9 cellular contexts compared by ENCODE assay signal in the genomic region with DNA sequence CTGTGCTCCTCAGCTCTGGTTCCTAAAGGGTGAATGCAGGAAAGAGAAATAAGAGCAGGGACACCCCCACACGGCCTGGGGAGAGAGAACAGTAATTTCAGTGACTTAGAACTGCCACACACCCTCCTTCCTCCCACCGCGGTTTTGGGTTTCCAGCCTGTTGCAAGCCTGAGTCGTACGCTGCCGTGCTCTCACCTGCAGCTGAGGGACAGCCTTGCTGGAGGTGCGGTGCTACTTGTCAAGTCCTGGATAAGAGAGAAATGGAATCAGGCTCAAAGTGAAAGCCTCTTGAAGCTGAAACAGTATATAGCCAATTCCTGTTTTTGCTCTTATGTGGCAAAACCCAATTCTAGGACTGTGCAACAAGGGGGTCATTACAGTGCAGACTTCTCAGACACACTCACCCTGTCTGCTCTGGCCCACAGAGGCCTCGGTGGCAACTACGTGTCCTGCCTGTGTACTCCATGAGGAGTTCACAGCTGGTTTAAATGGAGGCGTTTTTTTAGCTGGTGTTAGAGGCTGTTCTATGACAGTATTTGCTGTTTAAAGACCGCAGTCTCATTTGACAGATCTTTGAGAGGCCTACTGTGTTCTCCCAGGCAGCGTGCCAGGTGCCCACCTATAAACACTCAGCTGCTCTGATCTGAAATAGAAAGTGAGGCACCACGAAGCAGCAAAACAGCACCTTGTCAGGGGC. TPM values are rescaled to one million over a fixed set of nuclear protein-coding genes. Genes with fewer than 3 reads are reported as not detected.
DNase-seq lines count a peak whose midpoint lies in the region; ATAC-seq and TF ChIP-seq lines count a peak whose summit lies in the region.
"Had no signal": no experiment of that assay in that cellular context is flagged by ENCODE, and none has a peak within 500 bp of the region (broad histone marks: within the 10 kb centered on the region; RNA-seq: fewer than 3 reads in every experiment).

No MANE protein-coding gene starts in this region.

- H3K27me3 Mint-ChIP-seq in activated CD8-positive, alpha-beta memory T cell treated with anti-CD3 and anti-CD28 coated beads, Interleukin-2, amount 10 ng/mL, durations not matched to agents 7 days and 5 days: no peaks in the 10 kb centered on the region
- H3K27me3 Mint-ChIP-seq: brain had no signal

- TF ChIP-seq CTCF in fibroblast of mammary gland (conservative IDR thresholded peaks at IDR 0.05; ENCODE audit: control insufficient read depth, insufficient read depth, low read depth, low read length): no peak

- H3K4me3 ChIP-seq in fibroblast of mammary gland (ENCODE audit: control insufficient read depth, low read depth, low read length): no peak overlapping the region

- peak overlapping the region; percentile 46 for H3K4me3 Mint-ChIP-seq in activated CD8-positive, alpha-beta memory T cell treated with anti-CD3 and anti-CD28 coated beads, Interleukin-2, amount 10 ng/mL, durations not matched to agents 7 days and 5 days
- H3K4me3 Mint-ChIP-seq: brain had no signal

- CTCF ChIA-PET in activated CD8-positive, alpha-beta memory T cell treated with anti-CD3 and anti-CD28 coated beads, Interleukin-2, amount 10 ng/mL, durations not matched to agents 7 days and 5 days (lab: Charles Lee): interaction anchor here (0.9 to 7.1 kb wide), 25 partner anchors 8 to 161 kb away, joined by 3 to 60 read pairs (median 6); partner anchors contain the start of gene TBC1D2B

- no peaks in the 10 kb centered on the region for H3K9me3 Mint-ChIP-seq in activated CD8-positive, alpha-beta memory T cell treated with anti-CD3 and anti-CD28 coated beads, Interleukin-2, amount 10 ng/mL, durations not matched to agents 7 days and 5 days (ENCODE audit: low read depth)
- H3K9me3 Mint-ChIP-seq: brain had no signal

- ATAC-seq in activated CD8-positive, alpha-beta memory T cell treated with anti-CD3 and anti-CD28 coated beads, Interleukin-2, amount 10 ng/mL, durations not matched to agents 7 days and 5 days: peak; percentile 80
- ATAC-seq in HG03442 (IDR thresholded peaks at IDR 0.05; ENCODE audit: unreplicated experiment): no peak

- peak; percentile 45 for DNase-seq in NCI-H2171 treated with DMSO at 0.1 percent for 48 hours (lab: John Stamatoyannopoulos, UW)
- no peak for DNase-seq in NCI-H2171 (lab: John Stamatoyannopoulos, UW)
- DNase-seq in KG1 (lab: John Stamatoyannopoulos, UW): peak; percentile 54
- peak; percentile 95 for DNase-seq in activated CD8-positive, alpha-beta memory T cell treated with anti-CD3 and anti-CD28 coated beads, Interleukin-2, amount 10 ng/mL, durations not matched to agents 7 days and 5 days
- DNase-seq in fibroblast of mammary gland (ENCODE audit: low read depth): peak; percentile 27
- peak; percentile 71 for DNase-seq in stimulated activated CD4-positive, alpha-beta T cell treated with anti-CD3 and anti-CD28 coated beads, Interleukin-12 subunit alpha, Interleukin-12 subunit beta, amount 100 ng/mL, for 4 hours
- DNase-seq in superior temporal gyrus (ENCODE audit: extremely low spot score): no peak

- H3K36me3 Mint-ChIP-seq in activated CD8-positive, alpha-beta memory T cell treated with anti-CD3 and anti-CD28 coated beads, Interleukin-2, amount 10 ng/mL, durations not matched to agents 7 days and 5 days: peaks cover 60% of the 10 kb centered on the region

- peaks cover 92% of the 10 kb centered on the region for H3K4me1 Mint-ChIP-seq in activated CD8-positive, alpha-beta memory T cell treated with anti-CD3 and anti-CD28 coated beads, Interleukin-2, amount 10 ng/mL, durations not matched to agents 7 days and 5 days

- H3K27ac Mint-ChIP-seq in activated CD8-positive, alpha-beta memory T cell treated with anti-CD3 and anti-CD28 coated beads, Interleukin-2, amount 10 ng/mL, durations not matched to agents 7 days and 5 days: peak overlapping the region; percentile 92

RNA-seq across cellular contexts. Expression of gene TBC1D2B, which starts 42.9 kb away (rescaled TPM):
- total RNA-seq in activated CD8-positive, alpha-beta memory T cell treated with anti-CD3 and anti-CD28 coated beads, Interleukin-2, amount 10 ng/mL, durations not matched to agents 7 days and 5 days: 100 to 1,000 TPM; 118 to 135 TPM

RNA-seq across cellular contexts. Expression of gene SH2D7, which starts 57.7 kb away (rescaled TPM):
- under 1 TPM; 0.26 to 0.28 TPM for total RNA-seq in activated CD8-positive, alpha-beta memory T cell treated with anti-CD3 and anti-CD28 coated beads, Interleukin-2, amount 10 ng/mL, durations not matched to agents 7 days and 5 days

Comparison
In these comparisons a context has a peak if more than half of its experiments do, and no peak if none do; other contexts are left out.
1. DNase-seq: peak in NCI-H2171 treated with DMSO at 0.1 percent for 48 hours (single experiment), KG1 (single experiment), activated CD8-positive, alpha-beta memory T cell treated with anti-CD3 and anti-CD28 coated beads, Interleukin-2, amount 10 ng/mL, durations not matched to agents 7 days and 5 days (single experiment), fibroblast of mammary gland (single experiment) and stimulated activated CD4-positive, alpha-beta T cell treated with anti-CD3 and anti-CD28 coated beads, Interleukin-12 subunit alpha, Interleukin-12 subunit beta, amount 100 ng/mL, for 4 hours (single experiment); none in NCI-H2171 (single experiment) and superior temporal gyrus (single experiment).